Comparison of ENCODE assay signal across 8 cellular contexts in the genomic region with DNA sequence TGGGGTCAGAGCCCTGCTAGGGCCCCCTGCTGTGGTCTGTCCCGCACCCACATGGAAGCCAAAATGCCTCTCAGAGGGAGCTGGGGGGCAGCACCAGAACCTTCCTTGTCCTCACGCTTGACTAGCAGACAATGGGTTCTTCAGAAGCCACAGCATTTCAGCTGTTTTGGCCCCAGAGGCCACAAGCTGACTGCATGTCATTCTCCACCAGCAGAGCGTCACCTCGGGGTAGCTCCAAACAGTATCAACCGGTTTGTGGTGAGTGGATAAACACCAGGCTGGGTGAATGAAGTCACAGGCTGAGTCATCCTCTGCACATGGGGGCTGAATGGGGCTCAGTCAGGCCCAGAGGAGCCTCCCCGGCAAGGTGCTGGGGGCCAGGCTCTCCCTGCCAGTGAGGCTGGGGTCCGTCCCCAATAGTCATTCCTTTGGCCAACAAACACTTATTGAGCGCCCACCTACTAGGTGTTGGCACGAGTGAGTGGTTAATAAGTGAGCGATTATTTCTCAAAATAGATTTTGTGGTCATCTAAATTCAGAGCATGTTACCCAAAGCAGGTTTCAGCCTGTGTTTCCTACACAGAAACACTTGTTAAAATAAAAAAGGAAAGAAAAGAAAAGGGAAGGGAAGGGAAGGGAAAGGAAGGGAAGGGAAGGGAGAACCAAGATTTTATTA. TPM values are rescaled to one million over a fixed set of nuclear protein-coding genes. Genes with fewer than 3 reads are reported as not detected.
DNase-seq lines count a peak whose midpoint lies in the region; ATAC-seq and TF ChIP-seq lines count a peak whose summit lies in the region.

No MANE protein-coding gene starts in this region.

- H3K27me3 ChIP-seq in CD4-positive, alpha-beta T cell (ENCODE audit: control insufficient read depth, insufficient read depth, low read length), result peaks cover 13% of the 10 kb centered on the region
- H3K27me3 ChIP-seq in adrenal gland, result peaks cover 23% of the 10 kb centered on the region

- H3K27ac ChIP-seq in CD4-positive, alpha-beta T cell (ENCODE audit: low read depth, low read length), result no peak overlapping the region
- no peak overlapping the region for H3K27ac ChIP-seq in RWPE1
- no peak overlapping the region for H3K27ac ChIP-seq in adrenal gland

- no peak overlapping the region for H3K4me3 Mint-ChIP-seq in CD4-positive, alpha-beta T cell

- H3K27me3 Mint-ChIP-seq in CD4-positive, alpha-beta T cell, result peaks cover 30% of the 10 kb centered on the region

- H3K9me3 ChIP-seq in CD4-positive, alpha-beta T cell (ENCODE audit: control insufficient read depth, low read length), result no peaks in the 10 kb centered on the region
- no peaks in the 10 kb centered on the region for H3K9me3 ChIP-seq in adrenal gland (replicated peaks in 1 of 3)

- no peak overlapping the region for H3K4me3 ChIP-seq in epithelial cell of esophagus (ENCODE audit: low read length)
- H3K4me3 ChIP-seq in adrenal gland, result no peak overlapping the region

- TF ChIP-seq POLR2A in adrenal gland (IDR thresholded peaks at IDR 0.05), result no peak

- WGBS in adrenal gland, 4 donors, result 54 to 77% (median 60%) methylated on average over 4 to 10 of the region's 10 CpGs

- no peak for TF ChIP-seq CTCF in CD4-positive, alpha-beta T cell (IDR thresholded peaks at IDR 0.05)
- TF ChIP-seq CTCF in RWPE1 (conservative IDR thresholded peaks at IDR 0.05; ENCODE audit: low read depth) (no peak), epithelial cell of esophagus (IDR thresholded peaks at IDR 0.05; ENCODE audit: insufficient read depth, low read depth, low read length, missing control alignments) (no peak), adrenal gland (IDR thresholded peaks at IDR 0.05) (no peak)

- POLR2A ChIA-PET in CD4-positive, alpha-beta T cell (lab: Charles Lee), result no interaction called here
- POLR2A ChIA-PET in RWPE1 (lab: Yijun Ruan, JAX; ENCODE audit: low non-redundant PET), result no interaction called here

- H3K27ac Mint-ChIP-seq in CD4-positive, alpha-beta T cell, result no peak overlapping the region

- intact Hi-C loops in CD4-positive, alpha-beta T cell (cut with DNase I, micrococcal nuclease), result no loop called here
- intact Hi-C loops in sciatic nerve (cut with DNase I) (no loop called here), adrenal gland (cut with DNase I) (no loop called here)

- no peaks in the 10 kb centered on the region for H3K36me3 ChIP-seq in adrenal gland (replicated peaks in 1 of 2)

- H3K36me3 Mint-ChIP-seq in CD4-positive, alpha-beta T cell (ENCODE audit: low read depth), result no peaks in the 10 kb centered on the region

- CTCF ChIA-PET in CD4-positive, alpha-beta T cell (lab: Charles Lee), result no interaction called here
- CTCF ChIA-PET in RWPE1 (lab: Yijun Ruan, JAX), result interaction anchor here (0.6 kb wide), 1 partner anchor 30 kb away, joined by 5 read pairs; no protein-coding TSS in a partner anchor

- no peak for DNase-seq in CD4-positive, alpha-beta T cell
- peak; percentile 54 for DNase-seq in RWPE1 (ENCODE audit: low spot score)
- peak; percentile 82 for DNase-seq in epithelial cell of esophagus (ENCODE audit: low read depth)
- DNase-seq in sciatic nerve (ENCODE audit: low spot score), result no peak
- DNase-seq in adrenal gland, result no peak
- DNase-seq in 8988T, result no peak

- ATAC-seq in CD4-positive, alpha-beta T cell (ENCODE audit: poor library complexity), result peak; percentile 26
- ATAC-seq in GM19025 (IDR thresholded peaks at IDR 0.05; ENCODE audit: low read depth, unreplicated experiment), result peak; percentile 95
- ATAC-seq in HG03060 (IDR thresholded peaks at IDR 0.05; ENCODE audit: low read depth, unreplicated experiment), result peak; percentile 95
- ATAC-seq in sciatic nerve, result peak; percentile 82

- no peaks in the 10 kb centered on the region for H3K9me3 Mint-ChIP-seq in CD4-positive, alpha-beta T cell

- no peaks in the 10 kb centered on the region for H3K4me1 ChIP-seq in adrenal gland (replicated peaks in 1 of 2)

- no peaks in the 10 kb centered on the region for H3K4me1 Mint-ChIP-seq in CD4-positive, alpha-beta T cell (ENCODE audit: low read depth)

RNA-seq across cellular contexts. Expression of a gene that starts 9.1 kb away (rescaled TPM):
- total RNA-seq in CD4-positive, alpha-beta T cell, result not detected
- total RNA-seq in sciatic nerve (0.53 TPM), adrenal gland (under 1 TPM in 1 of 8 donors, not detected in 7; 0.50 TPM)
- polyA plus RNA-seq in adrenal gland, result 1 to 10 TPM in 1 of 3 donors, not detected in 2; 1.8 TPM

RNA-seq across cellular contexts. Expression of a gene that starts 53.3 kb away (rescaled TPM):
- total RNA-seq in CD4-positive, alpha-beta T cell, result not detected
- total RNA-seq in sciatic nerve, result not detected
- total RNA-seq in adrenal gland, result not detected
- under 1 TPM in 1 of 3 donors, not detected in 2; 0.16 TPM for polyA plus RNA-seq in adrenal gland

Comparison
In these comparisons a context has a peak if more than half of its experiments do, and no peak if none do; other contexts are left out.
1. ATAC-seq: peak in every context shown above with its lines; median percentile 95 in GM19025; 95 in HG03060; 82 in sciatic nerve; 26 in CD4-positive, alpha-beta T cell.
2. DNase-seq: peak in RWPE1 (single experiment) and epithelial cell of esophagus (single experiment); none in CD4-positive, alpha-beta T cell (0 of 10), sciatic nerve (single experiment), adrenal gland (0 of 7) and 8988T (single experiment).